In the genomic region with DNA sequence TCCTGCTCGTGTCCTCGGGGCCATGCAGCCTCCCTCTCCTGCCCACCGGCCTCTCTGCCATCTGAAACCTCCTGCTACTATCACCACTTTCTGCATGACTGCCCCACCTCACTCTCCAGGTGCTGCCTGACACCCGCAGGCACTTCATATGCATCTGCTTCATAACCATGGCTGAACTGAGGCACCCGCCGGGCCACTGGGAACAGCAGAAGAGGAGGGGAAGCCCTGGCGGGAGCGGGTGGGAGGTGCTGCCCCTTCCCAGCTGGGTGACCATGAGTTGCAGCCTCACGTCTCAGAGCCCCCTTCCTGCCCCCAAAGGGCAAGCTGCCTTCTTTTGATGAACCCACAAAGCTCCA, we compare ENCODE assay signal across 29 cellular contexts. TPM values are rescaled to one million over a fixed set of nuclear protein-coding genes. Genes with fewer than 3 reads are reported as not detected.
DNase-seq lines count a peak whose midpoint lies in the region; ATAC-seq and TF ChIP-seq lines count a peak whose summit lies in the region.
"Had no signal": no experiment of that assay in that cellular context is flagged by ENCODE, and none has a peak within 500 bp of the region (broad histone marks: within the 10 kb centered on the region; RNA-seq: fewer than 3 reads in every experiment).

No MANE protein-coding gene starts in this region.

- 97% methylated on average over 3 of the region's 9 CpGs for WGBS in SK-N-SH (ENCODE audit: low lambda C conversion rate)
- 87% methylated on average over 7 of the region's 9 CpGs for WGBS in suprapubic skin

- no peak for ATAC-seq in SK-N-SH treated with all-trans-retinoic acid at 6 μM for 48 hours

- no peaks in the 10 kb centered on the region for H3K79me2 ChIP-seq in SK-N-SH (ENCODE audit: insufficient read depth)
- H3K79me2 ChIP-seq: parathyroid adenoma had no signal

- no peak overlapping the region for H2AFZ ChIP-seq in SK-N-SH (ENCODE audit: low read depth)
- H2AFZ ChIP-seq: parathyroid adenoma had no signal

- DNase-seq in SK-N-SH (peak; percentile 19), NCI-H2171 treated with DMSO at 0.1 percent for 48 hours (lab: John Stamatoyannopoulos, UW) (peak; percentile 79), glutamatergic neuron (no peak), suprapubic skin (ENCODE audit: low spot score in 2 of 2) (no peak), SW 1271 (lab: John Stamatoyannopoulos, UW) (no peak), occipital lobe (lab: John Stamatoyannopoulos, UW) (no peak), NCI-H2196 (lab: John Stamatoyannopoulos, UW; ENCODE audit: unreplicated experiment) (no peak)
- DNase-seq: activated CD4-positive, alpha-beta memory T cell treated with anti-CD3 and anti-CD28 coated beads for 36 hours; activated naive CD4-positive, alpha-beta T cell treated with anti-CD3 and anti-CD28 coated beads for 36 hours; activated T-cell treated with anti-CD3 and anti-CD28 coated beads for 4 hours; amygdala; central memory CD4-positive, alpha-beta T cell; foreskin melanocyte; GF-D8; KG1; naive B cell; NCI-H187; NCI-H524; SIG-M5; testis; WERI-Rb-1 had no signal

- peaks cover 9% of the 10 kb centered on the region for H3K27me3 Mint-ChIP-seq in glutamatergic neuron (ENCODE audit: unreplicated experiment)
- H3K27me3 Mint-ChIP-seq: activated CD4-positive, alpha-beta memory T cell treated with anti-CD3 and anti-CD28 coated beads for 36 hours had no signal

- H3K4me3 ChIP-seq in SK-N-SH (ENCODE audit: low read depth in 2 of 2, low read length in 1 of 2) (no peak overlapping the region), suprapubic skin (no peak overlapping the region)
- H3K4me3 ChIP-seq: testis had no signal

- H3K9ac ChIP-seq in SK-N-SH, result no peak overlapping the region
- H3K9ac ChIP-seq: parathyroid adenoma had no signal

- no peak overlapping the region for H3K27ac Mint-ChIP-seq in glutamatergic neuron (ENCODE audit: unreplicated experiment)
- H3K27ac Mint-ChIP-seq: activated CD4-positive, alpha-beta memory T cell treated with anti-CD3 and anti-CD28 coated beads for 36 hours; activated naive CD4-positive, alpha-beta T cell treated with anti-CD3 and anti-CD28 coated beads for 36 hours; memory B cell had no signal

- POLR2A ChIA-PET in SK-N-SH (lab: Yijun Ruan, JAX), result no interaction called here

- CTCF ChIA-PET in SK-N-SH (lab: Yijun Ruan, JAX), result no interaction called here

- TF ChIP-seq POLR2A in suprapubic skin (IDR thresholded peaks at IDR 0.05), result no peak

- no peak for TF ChIP-seq RAD21 in SK-N-SH (IDR thresholded peaks at IDR 0.05; ENCODE audit: low read length)

- TF ChIP-seq EP300 in SK-N-SH (IDR thresholded peaks at IDR 0.05; ENCODE audit: borderline replicate concordance in 1 of 2, low read depth in 1 of 2, low read length in 1 of 2) (no peak), suprapubic skin (IDR thresholded peaks at IDR 0.05) (no peak)

- peaks cover 4% of the 10 kb centered on the region for H3K9me3 Mint-ChIP-seq in glutamatergic neuron (ENCODE audit: unreplicated experiment)
- H3K9me3 Mint-ChIP-seq: activated CD4-positive, alpha-beta memory T cell treated with anti-CD3 and anti-CD28 coated beads for 36 hours; activated naive CD4-positive, alpha-beta T cell treated with anti-CD3 and anti-CD28 coated beads for 36 hours; memory B cell; naive B cell had no signal

- H3K36me3 ChIP-seq in SK-N-SH (replicated peaks in 1 of 2; ENCODE audit: control insufficient read depth in 1 of 2, insufficient read depth in 2 of 2, low read length in 1 of 2), result no peaks in the 10 kb centered on the region
- H3K36me3 ChIP-seq in suprapubic skin, result no peaks in the 10 kb centered on the region
- H3K36me3 ChIP-seq: WERI-Rb-1 had no signal

- TF ChIP-seq CTCF in SK-N-SH (IDR thresholded peaks at IDR 0.05) (no peak), glutamatergic neuron (IDR thresholded peaks at IDR 0.05; ENCODE audit: partially characterized antibody, unreplicated experiment) (no peak), suprapubic skin (IDR thresholded peaks at IDR 0.05) (no peak)

- H3K4me1 ChIP-seq in SK-N-SH (ENCODE audit: control insufficient read depth in 1 of 2, insufficient read depth in 2 of 2, low read depth in 1 of 2, low read length in 1 of 2), result peaks cover 0 to 4% of the 10 kb centered on the region in 2 experiments; a peak in 1 of 4 replicates
- peaks cover 38% of the 10 kb centered on the region for H3K4me1 ChIP-seq in suprapubic skin
- H3K4me1 ChIP-seq: parathyroid adenoma had no signal

- no peaks in the 10 kb centered on the region for H3F3A ChIP-seq in SK-N-SH (replicated peaks; ENCODE audit: insufficient read depth)

- H3K9me3 ChIP-seq in SK-N-SH, result no peaks in the 10 kb centered on the region
- H3K9me3 ChIP-seq in suprapubic skin, result no peaks in the 10 kb centered on the region
- H3K9me3 ChIP-seq: testis had no signal

- H3K4me1 Mint-ChIP-seq in glutamatergic neuron (ENCODE audit: low read depth, unreplicated experiment), result peaks cover 5% of the 10 kb centered on the region

- H3K27ac ChIP-seq in SK-N-SH (ENCODE audit: low read depth in 2 of 2, low read length in 1 of 2), result no peak overlapping the region
- H3K27ac ChIP-seq in suprapubic skin, result peak overlapping the region; percentile 55
- H3K27ac ChIP-seq: C4-2B, parathyroid adenoma, WERI-Rb-1 had no signal

- H4K20me1 ChIP-seq in SK-N-SH (ENCODE audit: insufficient read depth), result no peaks in the 10 kb centered on the region

- no peaks in the 10 kb centered on the region for H3K9me2 ChIP-seq in SK-N-SH

- no peak overlapping the region for H3K4me2 ChIP-seq in SK-N-SH

- H3K36me3 Mint-ChIP-seq in glutamatergic neuron (ENCODE audit: unreplicated experiment), result no peaks in the 10 kb centered on the region
- H3K36me3 Mint-ChIP-seq: activated CD4-positive, alpha-beta memory T cell treated with anti-CD3 and anti-CD28 coated beads for 36 hours; memory B cell; naive B cell had no signal

- no peaks in the 10 kb centered on the region for H3K27me3 ChIP-seq in SK-N-SH (ENCODE audit: insufficient read depth)
- no peaks in the 10 kb centered on the region for H3K27me3 ChIP-seq in suprapubic skin
- H3K27me3 ChIP-seq: testis had no signal

- peak overlapping the region; percentile 39 for H3K4me3 Mint-ChIP-seq in glutamatergic neuron (ENCODE audit: unreplicated experiment)
- H3K4me3 Mint-ChIP-seq: activated CD4-positive, alpha-beta memory T cell treated with anti-CD3 and anti-CD28 coated beads for 36 hours; activated naive CD4-positive, alpha-beta T cell treated with anti-CD3 and anti-CD28 coated beads for 36 hours; memory B cell had no signal

TF ChIP-seq in SK-N-SH, 30 proteins besides CTCF, POLR2A, EP300 and RAD21 (continues in another document):
- no peak for TF ChIP-seq USF2 (IDR thresholded peaks at IDR 0.05; ENCODE audit: borderline replicate concordance, low read depth, low read length)
- TF ChIP-seq POLR2AphosphoS5 (IDR thresholded peaks at IDR 0.05; ENCODE audit: low read depth, low read length), result no peak
- TF ChIP-seq TEAD4 (IDR thresholded peaks at IDR 0.05; ENCODE audit: borderline replicate concordance, insufficient read depth), result no peak
- TF ChIP-seq RFX5 (IDR thresholded peaks at IDR 0.05; ENCODE audit: low read length), result no peak

TF ChIP-seq in SK-N-SH treated with all-trans-retinoic acid at 6 μM for 48 hours, 23 proteins besides CTCF, POLR2A, EP300 and RAD21 (continues in another document):
- TF ChIP-seq TSHZ2 (CRISPR knock-in tag; IDR thresholded peaks at IDR 0.05), result no peak
- TF ChIP-seq PPARA (CRISPR knock-in tag; IDR thresholded peaks at IDR 0.05; ENCODE audit: borderline replicate concordance), result no peak

RNA-seq across cellular contexts. Expression of gene PICK1, which starts 21.7 kb away (rescaled TPM):
- polyA plus RNA-seq in SK-N-SH (2012; rRNA removed), result 36.8 and 42.8 TPM in 2 replicates
- 18.4 and 21.9 TPM in 2 replicates for polyA plus RNA-seq in SK-N-SH (2012; cell fraction: cytosol; rRNA removed)
- 147 and 161 TPM in 2 replicates for polyA plus RNA-seq in SK-N-SH (2012; cell fraction: nucleus; rRNA removed)
- total RNA-seq in glutamatergic neuron (ENCODE audit: unreplicated experiment), result 44.8 TPM
- 10 to 100 TPM; 36.7 to 72.0 (median 61.5) TPM for total RNA-seq in suprapubic skin
- total RNA-seq in occipital lobe, result 22.0 TPM

RNA-seq across cellular contexts. Expression of gene SLC16A8, which starts 48.5 kb away (rescaled TPM):
- polyA plus RNA-seq in SK-N-SH (2012; rRNA removed), result not detected in 2 replicates
- polyA plus RNA-seq in SK-N-SH (2012; cell fraction: cytosol; rRNA removed), result not detected in 2 replicates
- polyA plus RNA-seq in SK-N-SH (2012; cell fraction: nucleus; rRNA removed), result not detected in 2 replicates
- not detected for total RNA-seq in glutamatergic neuron (ENCODE audit: unreplicated experiment)
- total RNA-seq in suprapubic skin, result not detected
- total RNA-seq in occipital lobe, result 0.16 TPM
- total RNA-seq: A673; activated naive CD4-positive, alpha-beta T cell treated with anti-CD3 and anti-CD28 coated beads for 36 hours; T-helper 1 cell treated with Interleukin-12 subunit alpha and Interleukin-12 subunit beta and Interleukin-4 antibody, amounts not matched to agents 30 ng/mL and 1 ng/mL, for 36 hours had no signal
- polyA plus RNA-seq: keratinocyte had no signal

RNA-seq across cellular contexts. Expression of gene SOX10, which starts 51.2 kb away (rescaled TPM):
- not detected in 2 replicates for polyA plus RNA-seq in SK-N-SH (2012; rRNA removed)
- polyA plus RNA-seq in SK-N-SH (2012; cell fraction: cytosol; rRNA removed), result not detected in 2 replicates
- not detected in 2 replicates for polyA plus RNA-seq in SK-N-SH (2012; cell fraction: nucleus; rRNA removed)
- total RNA-seq in glutamatergic neuron (ENCODE audit: unreplicated experiment), result not detected
- 10 to 100 TPM; 15.2 to 30.8 (median 20.5) TPM for total RNA-seq in suprapubic skin
- total RNA-seq in occipital lobe, result 1.9 TPM
- total RNA-seq: A673; activated CD4-positive, alpha-beta memory T cell treated with anti-CD3 and anti-CD28 coated beads for 36 hours; activated naive CD4-positive, alpha-beta T cell treated with anti-CD3 and anti-CD28 coated beads for 36 hours; epithelial cell of proximal tubule; T-helper 1 cell treated with Interleukin-12 subunit alpha and Interleukin-12 subunit beta and Interleukin-4 antibody, amounts not matched to agents 30 ng/mL and 1 ng/mL, for 36 hours had no signal
- polyA plus RNA-seq: keratinocyte had no signal

Comparison
In these comparisons a context has a peak if more than half of its experiments do, and no peak if none do; other contexts are left out.
1. DNase-seq: peak in SK-N-SH (single experiment) and NCI-H2171 treated with DMSO at 0.1 percent for 48 hours (single experiment); none in glutamatergic neuron (single experiment), suprapubic skin (0 of 2), SW 1271 (0 of 2), occipital lobe (single experiment) and NCI-H2196 (single experiment).